Comparison of ENCODE assay signal across 9 cellular contexts in the genomic region with DNA sequence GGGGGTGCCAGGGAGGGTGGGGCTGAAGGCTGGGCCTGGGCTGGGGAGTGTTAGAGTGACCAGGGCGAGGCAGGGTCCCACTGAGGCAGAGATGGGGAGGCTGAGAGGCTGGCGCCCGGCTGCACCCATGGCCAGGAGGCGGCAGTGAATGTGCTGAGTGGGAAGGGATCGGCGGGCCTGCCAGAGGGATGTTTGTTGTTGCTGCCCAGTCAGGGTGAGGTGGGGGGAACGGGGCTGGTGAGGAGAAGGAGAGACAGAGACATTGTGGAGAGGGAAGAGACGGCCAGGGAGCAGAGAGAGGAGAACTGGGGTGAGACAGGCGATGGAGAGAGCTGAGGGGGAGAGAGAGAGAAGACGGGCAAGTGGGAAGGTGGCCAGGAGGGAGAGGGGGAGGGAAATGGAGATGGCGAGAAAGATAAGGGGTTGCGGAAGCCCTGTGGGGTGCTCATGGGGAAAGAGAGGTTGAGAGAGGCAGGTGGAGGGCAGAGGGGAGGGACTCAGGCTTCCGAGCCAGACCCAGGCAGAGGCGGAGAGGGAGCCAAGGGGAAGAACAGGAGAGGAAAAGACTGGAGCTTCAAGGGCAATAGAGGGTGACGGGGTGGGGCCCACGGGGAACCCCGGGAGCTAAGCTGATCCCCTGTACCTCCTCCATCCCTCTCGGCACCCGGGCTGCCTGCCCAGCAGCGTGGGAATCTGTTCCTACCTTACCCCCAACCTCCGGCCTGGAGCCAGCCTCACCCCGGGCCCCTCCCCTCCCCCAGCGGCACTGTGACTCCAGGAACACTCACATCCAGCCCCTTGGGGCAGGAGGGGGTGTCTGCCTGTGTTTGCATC. TPM values are rescaled to one million over a fixed set of nuclear protein-coding genes. Genes with fewer than 3 reads are reported as not detected.
DNase-seq lines count a peak whose midpoint lies in the region; ATAC-seq and TF ChIP-seq lines count a peak whose summit lies in the region.
"Had no signal": no experiment of that assay in that cellular context is flagged by ENCODE, and none has a peak within 500 bp of the region (broad histone marks: within the 10 kb centered on the region; RNA-seq: fewer than 3 reads in every experiment).

No MANE protein-coding gene starts in this region.

- H4K8ac ChIP-seq in mesenchymal stem cell (ENCODE audit: low read length), result peak overlapping the region; percentile 92

- TF ChIP-seq CTCF in WERI-Rb-1 (IDR thresholded peaks at IDR 0.05; ENCODE audit: low read depth, low read length) (no peak), coronary artery (IDR thresholded peaks at IDR 0.05) (no peak), thoracic aorta (IDR thresholded peaks at IDR 0.05) (no peak)

- H2BK5ac ChIP-seq in mesenchymal stem cell (ENCODE audit: low read depth, low read length, poor library complexity, severe bottlenecking), result no peak overlapping the region

- H4K91ac ChIP-seq in mesenchymal stem cell (ENCODE audit: low read length), result peak overlapping the region; percentile 90

- H3K4ac ChIP-seq in mesenchymal stem cell (ENCODE audit: low read depth in 1 of 2, low read length in 2 of 2), result peak overlapping the region; percentile 59 to 69

- H3K9me3 ChIP-seq in WERI-Rb-1 (ENCODE audit: severe bottlenecking) (no peaks in the 10 kb centered on the region), mesenchymal stem cell (ENCODE audit: control insufficient read depth, low read length) (no peaks in the 10 kb centered on the region), thoracic aorta (no peaks in the 10 kb centered on the region)

- peaks cover 8% of the 10 kb centered on the region for H3K79me1 ChIP-seq in mesenchymal stem cell (replicated peaks; ENCODE audit: low read length, poor library complexity, severe bottlenecking)

- ATAC-seq in thoracic aorta (ENCODE audit: insufficient number of reproducible peaks, low FRiP score, low read depth) (peak; percentile 17), HG02610 (IDR thresholded peaks at IDR 0.05; ENCODE audit: unreplicated experiment) (no peak)

- H3K27ac ChIP-seq in WERI-Rb-1 (peak overlapping the region; percentile 63), coronary artery (peak overlapping the region; percentile 55 to 89), mesenchymal stem cell (ENCODE audit: low read length, poor library complexity, severe bottlenecking) (peak overlapping the region; percentile 3), thoracic aorta (peak overlapping the region; percentile 66 to 72)
- H3K27ac ChIP-seq: C4-2B had no signal

- H3K23ac ChIP-seq in mesenchymal stem cell (ENCODE audit: low read length in 2 of 2), result peak overlapping the region in 1 of 2 experiments; percentile 53

- H2BK120ac ChIP-seq in mesenchymal stem cell (ENCODE audit: low read depth, low read length), result peak overlapping the region; percentile 42

- H3K27me3 ChIP-seq in WERI-Rb-1 (ENCODE audit: insufficient read depth, low read depth, severe bottlenecking) (no peaks in the 10 kb centered on the region), mesenchymal stem cell (ENCODE audit: control insufficient read depth in 1 of 2, insufficient read depth in 1 of 2, low read length in 2 of 2) (no peaks in the 10 kb centered on the region), thoracic aorta (replicated peaks; ENCODE audit: insufficient read depth) (no peaks in the 10 kb centered on the region)

- peak overlapping the region; percentile 32 to 38 for H2BK12ac ChIP-seq in mesenchymal stem cell (ENCODE audit: low read length in 2 of 2)

- H2BK15ac ChIP-seq in mesenchymal stem cell (ENCODE audit: low read depth, poor library complexity, severe bottlenecking), result peak overlapping the region; percentile 93

- DNase-seq in SIG-M5 treated with dmso at 0.1 percent for 504 hours (lab: John Stamatoyannopoulos, UW; ENCODE audit: unreplicated experiment) (peak; percentile 61), SIG-M5 (lab: John Stamatoyannopoulos, UW) (no peak), WERI-Rb-1 (no peak), coronary artery (ENCODE audit: low spot score) (peak; percentile 79), mesenchymal stem cell (no peak), thoracic aorta (ENCODE audit: low spot score) (no peak), NCI-H82 treated with DMSO at 0.1 percent for 48 hours (lab: John Stamatoyannopoulos, UW; ENCODE audit: unreplicated experiment) (no peak)

- no peak overlapping the region for H2AFZ ChIP-seq in mesenchymal stem cell (ENCODE audit: low read depth, low read length)

- H3K4me1 ChIP-seq in mesenchymal stem cell (ENCODE audit: control insufficient read depth, insufficient read depth, low read depth, low read length) (peaks cover 34% of the 10 kb centered on the region), thoracic aorta (ENCODE audit: control insufficient read depth in 1 of 2, low read depth in 2 of 2) (peaks cover 13 to 30% of the 10 kb centered on the region in 2 donors)

- peak overlapping the region; percentile 25 for H3K4me3 ChIP-seq in WERI-Rb-1 (ENCODE audit: low read depth, low read length)
- H3K4me3 ChIP-seq in coronary artery, result peak overlapping the region; percentile 71
- peak overlapping the region in 1 of 2 experiments; percentile 82 for H3K4me3 ChIP-seq in mesenchymal stem cell (ENCODE audit: insufficient read depth in 1 of 2, low read depth in 1 of 2, low read length in 2 of 2)
- peak overlapping the region; percentile 90 for H3K4me3 ChIP-seq in thoracic aorta

- H3K9ac ChIP-seq in mesenchymal stem cell (ENCODE audit: low read length), result peak overlapping the region; percentile 85

- H3K18ac ChIP-seq in mesenchymal stem cell (ENCODE audit: low read depth in 1 of 2, low read length in 2 of 2), result peak overlapping the region; percentile 48 to 89

- peak overlapping the region; percentile 66 for H3K4me2 ChIP-seq in mesenchymal stem cell (ENCODE audit: low read length, poor library complexity, severe bottlenecking)

- WGBS in mesenchymal stem cell, result 14% methylated on average over 22 of the region's 23 CpGs

- H3K36me3 ChIP-seq in WERI-Rb-1 (peaks cover 25% of the 10 kb centered on the region), mesenchymal stem cell (ENCODE audit: control insufficient read depth in 1 of 2, insufficient read depth in 2 of 2, low read depth in 1 of 2, low read length in 2 of 2) (peaks cover 47 to 57% of the 10 kb centered on the region in 2 experiments), thoracic aorta (peaks cover 12% of the 10 kb centered on the region)

- peak overlapping the region; percentile 73 for H2AK5ac ChIP-seq in mesenchymal stem cell (ENCODE audit: low read length, severe bottlenecking)

- peak overlapping the region in 1 of 2 experiments; percentile 29 for H3K14ac ChIP-seq in mesenchymal stem cell (ENCODE audit: low read length in 2 of 2)

RNA-seq across cellular contexts. Expression of a gene that starts 0.7 kb away (rescaled TPM):
- 1.9 TPM for polyA plus RNA-seq in mesenchymal stem cell (2013, experiment 1 of 2)
- polyA plus RNA-seq in mesenchymal stem cell (2013, experiment 2 of 2), result 1.7 TPM
- 1 to 10 TPM; 4.0 to 4.2 TPM for total RNA-seq in thoracic aorta

RNA-seq across cellular contexts. Expression of a gene that starts 11.8 kb away (rescaled TPM):
- polyA plus RNA-seq in mesenchymal stem cell (2013, experiment 1 of 2), result 49.9 TPM
- polyA plus RNA-seq in mesenchymal stem cell (2013, experiment 2 of 2), result 51.4 TPM
- 10 to 100 TPM; 21.7 to 27.9 TPM for total RNA-seq in thoracic aorta

RNA-seq across cellular contexts. Expression of a gene that starts 15.1 kb away (rescaled TPM):
- not detected for polyA plus RNA-seq in mesenchymal stem cell (2013, experiment 1 of 2)
- polyA plus RNA-seq in mesenchymal stem cell (2013, experiment 2 of 2), result not detected
- not detected for total RNA-seq in thoracic aorta

RNA-seq across cellular contexts. Expression of a gene that starts 30.2 kb away (rescaled TPM):
- polyA plus RNA-seq in mesenchymal stem cell (2013, experiment 1 of 2), result 14.9 TPM
- polyA plus RNA-seq in mesenchymal stem cell (2013, experiment 2 of 2), result 15.6 TPM
- total RNA-seq in thoracic aorta, result 10 to 100 TPM; 18.5 to 35.9 TPM

RNA-seq across cellular contexts. Expression of a gene that starts 30.7 kb away (rescaled TPM):
- 5.7 TPM for polyA plus RNA-seq in mesenchymal stem cell (2013, experiment 1 of 2)
- polyA plus RNA-seq in mesenchymal stem cell (2013, experiment 2 of 2), result 5.3 TPM
- 10 to 100 TPM in 1 of 2 donors, 1 to 10 TPM in 1; 7.1 to 16.9 TPM for total RNA-seq in thoracic aorta

Comparison
In these comparisons a context has a peak if more than half of its experiments do, and no peak if none do; other contexts are left out.
1. DNase-seq: peak in SIG-M5 treated with dmso at 0.1 percent for 504 hours (single experiment) and coronary artery (single experiment); none in SIG-M5 (single experiment), WERI-Rb-1 (single experiment), mesenchymal stem cell (single experiment), thoracic aorta (single experiment) and NCI-H82 treated with DMSO at 0.1 percent for 48 hours (single experiment).
2. H3K27ac ChIP-seq: peak in every context shown above with its lines; median percentile 72 in coronary artery; 69 in thoracic aorta; 63 in WERI-Rb-1; 3 in mesenchymal stem cell.